8 cellular contexts compared by ENCODE assay signal in genomic region chr2:65129276-65129612, GRCh38. TPM values are rescaled to one million over a fixed set of nuclear protein-coding genes. Genes with fewer than 3 reads are reported as not detected.
DNase-seq lines count a peak whose midpoint lies in the region; ATAC-seq and TF ChIP-seq lines count a peak whose summit lies in the region.

No MANE protein-coding gene starts in this region.

- no peaks in the 10 kb centered on the region for H3K9me3 Mint-ChIP-seq in activated naive CD4-positive, alpha-beta T cell treated with anti-CD3 and anti-CD28 coated beads, Interleukin-2, amount 50 U/mL, for 72 hours
- no peaks in the 10 kb centered on the region for H3K9me3 Mint-ChIP-seq in immature natural killer cell
- no peaks in the 10 kb centered on the region for H3K9me3 Mint-ChIP-seq in stimulated activated naive B cell treated with anti-CD40 and anti-IgM and Interleukin-4, amounts not matched to agents 10 μg/mL and 1 μg/mL and 100 μg/mL, for 72 hours

- peak overlapping the region; percentile 98 to 99 for H3K27ac Mint-ChIP-seq in activated naive CD4-positive, alpha-beta T cell treated with anti-CD3 and anti-CD28 coated beads, Interleukin-2, amount 50 U/mL, for 72 hours
- peak overlapping the region; percentile 96 to 100 (median 99) for H3K27ac Mint-ChIP-seq in immature natural killer cell
- peak overlapping the region; percentile 99 for H3K27ac Mint-ChIP-seq in stimulated activated naive B cell treated with anti-CD40 and anti-IgM and Interleukin-4, amounts not matched to agents 10 μg/mL and 1 μg/mL and 100 μg/mL, for 72 hours

- no peak for ATAC-seq in activated naive CD4-positive, alpha-beta T cell treated with anti-CD3 and anti-CD28 coated beads, Interleukin-2, amount 50 U/mL, for 72 hours
- peak in 1 of 2 donors; percentile 1 for ATAC-seq in stimulated activated naive B cell treated with anti-CD40 and anti-IgM and Interleukin-4, amounts not matched to agents 10 μg/mL and 1 μg/mL and 100 μg/mL, for 72 hours (replicated peaks)
- ATAC-seq in GM21526 (IDR thresholded peaks at IDR 0.05; ENCODE audit: low FRiP score, unreplicated experiment): no peak

- H3K36me3 Mint-ChIP-seq in activated naive CD4-positive, alpha-beta T cell treated with anti-CD3 and anti-CD28 coated beads, Interleukin-2, amount 50 U/mL, for 72 hours: peaks cover 13 to 19% of the 10 kb centered on the region in 2 donors
- H3K36me3 Mint-ChIP-seq in immature natural killer cell: peaks cover 0 to 4% (median 0%) of the 10 kb centered on the region in 3 donors
- peaks cover 10 to 11% of the 10 kb centered on the region in 2 donors for H3K36me3 Mint-ChIP-seq in stimulated activated naive B cell treated with anti-CD40 and anti-IgM and Interleukin-4, amounts not matched to agents 10 μg/mL and 1 μg/mL and 100 μg/mL, for 72 hours

- H3K4me1 Mint-ChIP-seq in immature natural killer cell: peaks cover 50 to 59% of the 10 kb centered on the region in 2 donors
- H3K4me1 Mint-ChIP-seq in stimulated activated naive B cell treated with anti-CD40 and anti-IgM and Interleukin-4, amounts not matched to agents 10 μg/mL and 1 μg/mL and 100 μg/mL, for 72 hours: peaks cover 18 to 34% of the 10 kb centered on the region in 2 donors

- H3K27me3 Mint-ChIP-seq in immature natural killer cell (ENCODE audit: low read depth in 3 of 3): peaks cover 2 to 10% (median 3%) of the 10 kb centered on the region in 3 donors
- H3K27me3 Mint-ChIP-seq in stimulated activated naive B cell treated with anti-CD40 and anti-IgM and Interleukin-4, amounts not matched to agents 10 μg/mL and 1 μg/mL and 100 μg/mL, for 72 hours: no peaks in the 10 kb centered on the region

- no peak for TF ChIP-seq CTCF in 22Rv1 (IDR thresholded peaks at IDR 0.05)

- peak overlapping the region; percentile 94 to 99 (median 99) for H3K4me3 Mint-ChIP-seq in immature natural killer cell
- H3K4me3 Mint-ChIP-seq in stimulated activated naive B cell treated with anti-CD40 and anti-IgM and Interleukin-4, amounts not matched to agents 10 μg/mL and 1 μg/mL and 100 μg/mL, for 72 hours: peak overlapping the region; percentile 93 to 99

- DNase-seq in HT-29 (ENCODE audit: low spot score) (peak; percentile 28), immature natural killer cell (no peak), AG20443 (ENCODE audit: low spot score) (no peak)
- no peak for DNase-seq in activated naive CD4-positive, alpha-beta T cell treated with anti-CD3 and anti-CD28 coated beads, Interleukin-2, amount 50 U/mL, for 72 hours (ENCODE audit: low spot score in 2 of 2)
- DNase-seq in stimulated activated naive B cell treated with anti-CD40 and anti-IgM and Interleukin-4, amounts not matched to agents 10 μg/mL and 1 μg/mL and 100 μg/mL, for 72 hours: peak; percentile 3
- DNase-seq in activated effector memory CD4-positive, alpha-beta T cell treated with Interleukin-2 at 50 U/mL for 16 hours: no peak

- peak overlapping the region; percentile 85 for H3K27ac ChIP-seq in 22Rv1

RNA-seq across cellular contexts. Expression of gene RAB1A, which starts 0.7 kb away (rescaled TPM):
- total RNA-seq in HT-29 (2014; rRNA removed; shearing (Covaris generic)): 89.5 and 97.9 TPM in 2 replicates
- 10 to 100 TPM; 66.8 to 72.3 TPM for total RNA-seq in activated naive CD4-positive, alpha-beta T cell treated with anti-CD3 and anti-CD28 coated beads, Interleukin-2, amount 50 U/mL, for 72 hours
- polyA plus RNA-seq in immature natural killer cell: 10 to 100 TPM; 32.7 to 84.7 (median 43.8) TPM

Comparison
In these comparisons a context has a peak if more than half of its experiments do, and no peak if none do; other contexts are left out.
1. DNase-seq: peak in HT-29 (single experiment) and stimulated activated naive B cell treated with anti-CD40 and anti-IgM and Interleukin-4, amounts not matched to agents 10 μg/mL and 1 μg/mL and 100 μg/mL, for 72 hours (single experiment); none in activated naive CD4-positive, alpha-beta T cell treated with anti-CD3 and anti-CD28 coated beads, Interleukin-2, amount 50 U/mL, for 72 hours (0 of 2), immature natural killer cell (0 of 3), activated effector memory CD4-positive, alpha-beta T cell treated with Interleukin-2 at 50 U/mL for 16 hours (single experiment) and AG20443 (single experiment).
2. Peak in every context shown above with its lines, with median percentiles within 50 percentile points of each other: H3K27ac Mint-ChIP-seq.